33 cellular contexts compared by ENCODE assay signal in genomic region chr7:35499226-35499625, GRCh38.
"Had no signal": no experiment of that assay in that cellular context is flagged by ENCODE, and none has a peak within 500 bp of the region (broad histone marks: within the 10 kb centered on the region; RNA-seq: fewer than 3 reads in every experiment).

No MANE protein-coding gene starts in this region.

- DNase-seq: Karpas-422, KG1, MG63, MM.1S, NCI-H1048, NCI-H1092, NCI-H1092 treated with DMSO at 0.1 percent for 48 hours, NCI-H1105, NCI-H1105 treated with DMSO at 0.1 percent for 48 hours, NCI-H1417, NCI-H1417 treated with DMSO at 0.1 percent for 48 hours, NCI-H1436, NCI-H1436 treated with DMSO at 0.1 percent for 48 hours, NCI-H146, NCI-H1694, NCI-H1694 treated with DMSO at 0.1 percent for 48 hours, NCI-H187, NCI-H187 treated with DMSO at 0.1 percent for 48 hours, NCI-H1930, NCI-H2029, NCI-H2029 treated with DMSO at 0.1 percent for 48 hours, NCI-H2081, NCI-H2081 treated with DMSO at 0.1 percent for 48 hours, NCI-H2107, NCI-H2171, NCI-H2171 treated with DMSO at 0.1 percent for 48 hours, NCI-H2227 treated with DMSO at 0.1 percent for 48 hours, NCI-H226, NCI-H345, NCI-H446, NCI-H446 treated with DMSO at 0.1 percent for 48 hours, NCI-H510A had no signal

- H3K27me3 ChIP-seq: MG63 had no signal

- H3K4me3 ChIP-seq: MG63 had no signal

- H3K36me3 ChIP-seq: MG63 had no signal

- H3K9me3 ChIP-seq: MG63 had no signal

- H3K27ac ChIP-seq: KMS-11 had no signal
